Comparison of ENCODE assay signal across 8 cellular contexts in the genomic region with DNA sequence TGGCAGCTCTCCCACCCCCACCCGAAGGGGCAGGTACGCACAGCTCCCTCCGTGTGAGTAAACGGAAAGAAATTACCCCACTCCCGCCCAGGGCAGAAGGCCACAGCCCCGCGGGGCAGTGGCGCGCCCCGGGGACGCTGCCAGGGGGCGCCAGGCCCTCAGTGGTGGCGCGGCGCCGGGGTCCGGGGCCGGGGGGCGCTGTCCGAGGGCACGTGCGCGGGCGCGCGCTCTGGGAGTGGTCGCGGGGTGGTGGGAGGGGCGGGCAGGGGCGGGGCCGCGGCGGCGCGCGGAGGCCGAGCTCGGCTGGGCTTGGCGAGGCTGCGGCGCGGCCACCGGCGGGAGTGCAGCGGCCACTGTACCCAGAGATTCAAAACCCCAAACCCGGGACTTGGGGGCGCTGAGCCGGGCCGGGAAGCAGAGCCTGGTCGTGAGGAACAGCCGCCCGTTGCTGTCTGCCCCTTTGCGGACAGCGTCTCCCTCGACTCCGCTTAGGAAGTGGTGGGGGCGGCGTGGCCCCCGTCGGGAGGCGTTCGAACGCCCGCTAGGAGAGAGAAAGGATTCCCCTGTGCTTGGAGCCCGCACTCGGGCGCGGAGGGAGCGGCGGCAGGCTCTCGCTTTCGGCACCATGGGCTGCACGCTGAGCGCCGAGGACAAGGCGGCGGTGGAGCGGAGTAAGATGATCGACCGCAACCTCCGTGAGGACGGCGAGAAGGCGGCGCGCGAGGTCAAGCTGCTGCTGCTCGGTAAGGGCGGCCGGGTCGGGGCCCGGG. TPM values are rescaled to one million over a fixed set of nuclear protein-coding genes. Genes with fewer than 3 reads are reported as not detected.
A peak's percentile ranks its signal among the peaks of the same experiment; 100 is the strongest.
DNase-seq lines count a peak whose midpoint lies in the region; ATAC-seq and TF ChIP-seq lines count a peak whose summit lies in the region.

A gene (plus strand): TSS at position 296 of the 770 bp plus-strand sequence. CDS start 330 bp downstream, at position 626.

- no peaks in the 10 kb centered on the region for H3K27me3 ChIP-seq in gastroesophageal sphincter

- no peak for TF ChIP-seq EP300 in gastroesophageal sphincter (IDR thresholded peaks at IDR 0.05)

- ATAC-seq in HG02840 (IDR thresholded peaks at IDR 0.05; ENCODE audit: low FRiP score, unreplicated experiment) (peak; percentile 46), gastroesophageal sphincter (peak; percentile 85), GM18873 (IDR thresholded peaks at IDR 0.05; ENCODE audit: low FRiP score, unreplicated experiment) (no peak)

- peaks cover 37% of the 10 kb centered on the region for H3K4me1 Mint-ChIP-seq in nephron

- H3K36me3 ChIP-seq in gastroesophageal sphincter: no peaks in the 10 kb centered on the region

- in situ Hi-C loops in G401 (cut with HindIII; ENCODE audit: low sequenced_read_pairs): no loop called here

- peaks cover 3 to 39% (median 7%) of the 10 kb centered on the region in 3 donors for H3K4me1 ChIP-seq in gastroesophageal sphincter

- H3K27me3 Mint-ChIP-seq in nephron (ENCODE audit: low read depth): no peaks in the 10 kb centered on the region

- peak within 1 kb of the TSS; percentile 81 to 95 (median 93) for H3K27ac Mint-ChIP-seq in nephron

- peak within 1 kb of the TSS; percentile 86 to 97 (median 92) for H3K27ac ChIP-seq in gastroesophageal sphincter

- TF ChIP-seq CTCF in gastroesophageal sphincter (IDR thresholded peaks at IDR 0.05): peak in 3 of 4 experiments; percentile 38 to 67 (median 44)
- peak; percentile 43 to 54 (median 49) for TF ChIP-seq CTCF in nephron (IDR thresholded peaks at IDR 0.05; ENCODE audit: unreplicated experiment in 3 of 3)

- H3K4me3 ChIP-seq in gastroesophageal sphincter: peak within 1 kb of the TSS; percentile 87 to 93

- DNase-seq in G401 (ENCODE audit: low spot score): peak; percentile 67
- peak; percentile 86 for DNase-seq in NCI-H748 (lab: John Stamatoyannopoulos, UW; ENCODE audit: unreplicated experiment)
- DNase-seq in activated naive CD4-positive, alpha-beta T cell treated with anti-CD3 and anti-CD28 coated beads, Interleukin-2, amount 50 U/mL, for 16 hours: peak; percentile 18
- peak; percentile 91 for DNase-seq in ureter (ENCODE audit: low spot score)

- WGBS in gastroesophageal sphincter (ENCODE audit: low coverage in 1 of 2), 2 donors: no CpG with 5 or more reads among the region's 92 CpGs

- H3K4me3 Mint-ChIP-seq in nephron: peak within 1 kb of the TSS; percentile 95 to 98 (median 98)

- no peaks in the 10 kb centered on the region for H3K36me3 Mint-ChIP-seq in nephron (ENCODE audit: low read depth)

- H3K9me3 Mint-ChIP-seq in nephron: no peaks in the 10 kb centered on the region

- TF ChIP-seq POLR2A in gastroesophageal sphincter (IDR thresholded peaks at IDR 0.05): peak; percentile 65 to 70

- no peaks in the 10 kb centered on the region for H3K9me3 ChIP-seq in gastroesophageal sphincter

RNA-seq across cellular contexts. Expression of the gene that starts here (rescaled TPM):
- total RNA-seq in G401 (2014; rRNA removed; shearing (Covaris generic)): 1.2 TPM in 1 of 2 replicates, not detected in the other
- total RNA-seq in gastroesophageal sphincter (100 to 1,000 TPM in 3 of 4 donors, 10 to 100 TPM in 1; 76.8 to 136 (median 108) TPM), ureter (53.6 TPM)

Comparison
In these comparisons a context has a peak if more than half of its experiments do, and no peak if none do; other contexts are left out.
1. RNA of the gene that starts here (total RNA-seq): 76.8 to 136 TPM in gastroesophageal sphincter and 53.6 TPM in ureter (single experiment); 1.2 TPM in G401; every median in the first group is over 10 times any median in the second.
2. DNase-seq: peak in every context shown above with its lines; median percentile 91 in ureter; 86 in NCI-H748; 67 in G401; 18 in activated naive CD4-positive, alpha-beta T cell treated with anti-CD3 and anti-CD28 coated beads, Interleukin-2, amount 50 U/mL, for 16 hours.